Comparison of ENCODE assay signal across 24 cellular contexts in the genomic region with DNA sequence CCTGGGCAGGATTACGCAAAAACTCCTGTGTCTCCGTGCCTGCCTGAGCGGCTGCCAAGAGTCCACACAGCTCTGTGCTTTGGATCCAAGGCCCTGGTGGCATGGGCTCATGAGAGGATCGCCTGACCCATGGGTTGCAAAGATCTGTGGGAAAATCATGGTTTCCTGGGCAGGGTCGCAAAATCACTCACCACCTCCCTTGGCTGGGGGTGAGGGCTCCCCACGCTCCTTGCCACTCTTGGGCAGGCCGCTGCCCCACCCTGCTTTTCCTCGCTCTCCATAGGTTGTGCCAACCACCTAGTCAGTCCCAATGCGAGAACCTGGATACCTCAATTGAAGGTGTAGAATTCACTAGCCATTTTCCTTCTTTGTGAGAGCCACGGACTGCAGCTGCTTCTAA.
A peak's percentile ranks its signal among the peaks of the same experiment; 100 is the strongest.
DNase-seq lines count a peak whose midpoint lies in the region; FAIRE-seq and TF ChIP-seq lines count a peak whose summit lies in the region.
"Had no signal": no experiment of that assay in that cellular context is flagged by ENCODE, and none has a peak within 500 bp of the region (broad histone marks: within the 10 kb centered on the region; RNA-seq: fewer than 3 reads in every experiment).

No MANE protein-coding gene starts in this region.

- no peak overlapping the region for H4K8ac ChIP-seq in neuronal stem cell (ENCODE audit: low read depth, low read length)

- H3K4me3 ChIP-seq in kidney (ENCODE audit: low read length in 2 of 2) = no peak overlapping the region
- no peak overlapping the region for H3K4me3 ChIP-seq in neuronal stem cell (ENCODE audit: low read length in 2 of 2)
- H3K4me3 ChIP-seq in foreskin fibroblast (ENCODE audit: low read depth in 1 of 2, low read length in 2 of 2) = no peak overlapping the region
- no peak overlapping the region for H3K4me3 ChIP-seq in coronary artery
- H3K4me3 ChIP-seq: BLaER1 had no signal

- H3K9ac ChIP-seq in kidney (ENCODE audit: low read length in 2 of 2) = no peak overlapping the region
- H3K9ac ChIP-seq in neuronal stem cell (ENCODE audit: low read depth, low read length, poor library complexity) = no peak overlapping the region
- H3K9ac ChIP-seq: BLaER1 had no signal

- no peak overlapping the region for H4K91ac ChIP-seq in neuronal stem cell (ENCODE audit: low read depth, low read length, poor library complexity)

- peak overlapping the region; percentile 56 for H3K14ac ChIP-seq in neuronal stem cell (ENCODE audit: low read length)

- no peak overlapping the region for H2BK15ac ChIP-seq in neuronal stem cell (ENCODE audit: low read length)

- H3K27me3 ChIP-seq in neuronal stem cell (ENCODE audit: control insufficient read depth in 3 of 3, insufficient read depth in 3 of 3, low read depth in 1 of 3, low read length in 3 of 3) = no peaks in the 10 kb centered on the region
- H3K27me3 ChIP-seq: BE2C had no signal

- H3K79me1 ChIP-seq in neuronal stem cell (ENCODE audit: low read depth, low read length) = no peaks in the 10 kb centered on the region

- TF ChIP-seq CTCF in chondrocyte (IDR thresholded peaks at IDR 0.05) (no peak), kidney (IDR thresholded peaks at IDR 0.05; ENCODE audit: borderline replicate concordance, extremely low read depth, insufficient read depth) (no peak), foreskin fibroblast (IDR thresholded peaks at IDR 0.05; ENCODE audit: low read depth, low read length) (no peak), coronary artery (IDR thresholded peaks at IDR 0.05) (no peak)

- intact Hi-C loops in kidney (cut with DNase I) = no loop called here

- H2BK12ac ChIP-seq in neuronal stem cell (ENCODE audit: low read length) = no peak overlapping the region

- peaks cover 7% of the 10 kb centered on the region for H3K9me3 Mint-ChIP-seq in chondrocyte (ENCODE audit: low read depth)
- H3K9me3 Mint-ChIP-seq: CD4-positive, CD25-positive, alpha-beta regulatory T cell had no signal

- no peaks in the 10 kb centered on the region for H3K36me3 ChIP-seq in kidney (ENCODE audit: control insufficient read depth in 1 of 2, insufficient read depth in 2 of 2, low read length in 2 of 2)
- H3K36me3 ChIP-seq in neuronal stem cell (replicated peaks in 1 of 2; ENCODE audit: control insufficient read depth in 2 of 2, insufficient read depth in 2 of 2, low read length in 2 of 2) = no peaks in the 10 kb centered on the region
- H3K36me3 ChIP-seq: BE2C, BLaER1 had no signal

- no peak for FAIRE-seq in kidney (lab: Jason Lieb, UNC)
- FAIRE-seq: A204.1, G401.6, GM12891, GM19239 had no signal

- H3K4me1 ChIP-seq in kidney (ENCODE audit: control insufficient read depth in 1 of 2, insufficient read depth in 1 of 2, low read depth in 1 of 2, low read length in 2 of 2) = no peaks in the 10 kb centered on the region
- no peaks in the 10 kb centered on the region for H3K4me1 ChIP-seq in neuronal stem cell (ENCODE audit: control insufficient read depth in 2 of 2, insufficient read depth in 1 of 2, low read depth in 1 of 2, low read length in 2 of 2)
- H3K4me1 ChIP-seq: BE2C, BLaER1 had no signal

- no peaks in the 10 kb centered on the region for H3K4me1 Mint-ChIP-seq in chondrocyte (ENCODE audit: low read depth)
- H3K4me1 Mint-ChIP-seq: CD14-positive monocyte; CD4-positive, alpha-beta memory T cell; CD4-positive, CD25-positive, alpha-beta regulatory T cell; CD8-positive, alpha-beta memory T cell had no signal

- no peaks in the 10 kb centered on the region for H3K9me3 ChIP-seq in kidney (ENCODE audit: control insufficient read depth in 1 of 2, low read length in 2 of 2)
- H3K9me3 ChIP-seq in neuronal stem cell (replicated peaks in 1 of 2; ENCODE audit: control insufficient read depth in 2 of 2, insufficient read depth in 1 of 2, low read depth in 1 of 2, low read length in 2 of 2) = no peaks in the 10 kb centered on the region
- H3K9me3 ChIP-seq: BE2C, BLaER1 had no signal

- no peak overlapping the region for H2AK5ac ChIP-seq in neuronal stem cell (ENCODE audit: low read depth, low read length)

- H2BK5ac ChIP-seq in neuronal stem cell (ENCODE audit: low read length) = no peak overlapping the region

- H3K4me3 Mint-ChIP-seq in chondrocyte (ENCODE audit: unreplicated experiment) = no peak overlapping the region
- H3K4me3 Mint-ChIP-seq: CD14-positive monocyte; CD4-positive, alpha-beta memory T cell; CD4-positive, CD25-positive, alpha-beta regulatory T cell; CD8-positive, alpha-beta memory T cell had no signal

- DNase-seq in chondrocyte (ENCODE audit: low spot score) (peak; percentile 40), kidney (peak; percentile 58), neuronal stem cell (ENCODE audit: low spot score) (no peak), foreskin fibroblast (no peak), coronary artery (ENCODE audit: low spot score) (no peak)
- DNase-seq in stimulated activated CD4-positive, alpha-beta T cell treated with anti-CD3 and anti-CD28 coated beads, Interleukin-4, amount 100 ng/mL, for 24 hours = no peak
- DNase-seq: 8988T; ACHN; BE2C; C1 segment of cervical spinal cord; CD4-positive, alpha-beta memory T cell; CD4-positive, CD25-positive, alpha-beta regulatory T cell; CD8-positive, alpha-beta memory T cell; COR-L47; DMS 273 treated with DMSO at 0.1 percent for 48 hours; DMS153; DMS79 treated with DMSO at 0.1 percent for 48 hours; GF-D8 had no signal

- H3K27ac Mint-ChIP-seq in chondrocyte (ENCODE audit: unreplicated experiment) = no peak overlapping the region
- H3K27ac Mint-ChIP-seq: CD14-positive monocyte; CD4-positive, alpha-beta memory T cell; CD4-positive, CD25-positive, alpha-beta regulatory T cell; CD8-positive, alpha-beta memory T cell had no signal

- H3K27ac ChIP-seq in kidney (ENCODE audit: low read depth in 2 of 2, low read length in 2 of 2) (no peak overlapping the region), neuronal stem cell (replicated peaks; ENCODE audit: low read length) (no peak overlapping the region), coronary artery (no peak overlapping the region)
- H3K27ac ChIP-seq: BLaER1 had no signal

- no peak overlapping the region for H3K23ac ChIP-seq in neuronal stem cell (ENCODE audit: low read depth, low read length, poor library complexity)

- H3K4ac ChIP-seq in neuronal stem cell (ENCODE audit: low read length) = no peak overlapping the region

- H2BK120ac ChIP-seq in neuronal stem cell (ENCODE audit: low read depth, low read length) = no peak overlapping the region

- H3K36me3 Mint-ChIP-seq in chondrocyte (ENCODE audit: low read depth) = no peaks in the 10 kb centered on the region
- H3K36me3 Mint-ChIP-seq: CD14-positive monocyte; CD4-positive, alpha-beta memory T cell; CD4-positive, CD25-positive, alpha-beta regulatory T cell; CD8-positive, alpha-beta memory T cell had no signal

- no peaks in the 10 kb centered on the region for H3K27me3 Mint-ChIP-seq in chondrocyte (ENCODE audit: low read depth)
- H3K27me3 Mint-ChIP-seq: CD4-positive, alpha-beta memory T cell; CD4-positive, CD25-positive, alpha-beta regulatory T cell; CD8-positive, alpha-beta memory T cell had no signal

- no CpG with 5 or more reads among the region's 10 CpGs for WGBS in neuronal stem cell (ENCODE audit: extremely low coverage in 2 of 2, insufficient read length in 2 of 2, insufficient replicate concordance in 1 of 2), 2 donors

- H3K4me2 ChIP-seq in neuronal stem cell (ENCODE audit: insufficient read depth, low read length, poor library complexity, severe bottlenecking) = no peak overlapping the region
- H3K4me2 ChIP-seq: BLaER1 had no signal

- H3K18ac ChIP-seq in neuronal stem cell (ENCODE audit: low read length) = peak overlapping the region; percentile 28

- H2AFZ ChIP-seq in neuronal stem cell (ENCODE audit: low read length) = no peak overlapping the region

Comparison
In these comparisons a context has a peak if more than half of its experiments do, and no peak if none do; other contexts are left out.
1. DNase-seq: peak in chondrocyte (single experiment) and kidney (single experiment); none in neuronal stem cell (single experiment), stimulated activated CD4-positive, alpha-beta T cell treated with anti-CD3 and anti-CD28 coated beads, Interleukin-4, amount 100 ng/mL, for 24 hours (single experiment), foreskin fibroblast (0 of 2) and coronary artery (single experiment).